ENCODE assay signal across 1 cellular context in genomic region chr5:67660149-67660548, GRCh38.
TF ChIP-seq lines count a peak whose summit lies in the region.

No MANE protein-coding gene starts in this region.

TF ChIP-seq in HepG2, 621 proteins besides CTCF, POLR2A, EP300 and RAD21 (continued from another document):
- TF ChIP-seq, protein P1, sequence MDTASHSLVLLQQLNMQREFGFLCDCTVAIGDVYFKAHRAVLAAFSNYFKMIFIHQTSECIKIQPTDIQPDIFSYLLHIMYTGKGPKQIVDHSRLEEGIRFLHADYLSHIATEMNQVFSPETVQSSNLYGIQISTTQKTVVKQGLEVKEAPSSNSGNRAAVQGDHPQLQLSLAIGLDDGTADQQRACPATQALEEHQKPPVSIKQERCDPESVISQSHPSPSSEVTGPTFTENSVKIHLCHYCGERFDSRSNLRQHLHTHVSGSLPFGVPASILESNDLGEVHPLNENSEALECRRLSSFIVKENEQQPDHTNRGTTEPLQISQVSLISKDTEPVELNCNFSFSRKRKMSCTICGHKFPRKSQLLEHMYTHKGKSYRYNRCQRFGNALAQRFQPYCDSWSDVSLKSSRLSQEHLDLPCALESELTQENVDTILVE (CRISPR knock-in tag; IDR thresholded peaks at IDR 0.05), result no peak
- TF ChIP-seq ARHGAP35 (CRISPR knock-in tag; IDR thresholded peaks at IDR 0.05; ENCODE audit: borderline replicate concordance) (no peak), MAX (IDR thresholded peaks at IDR 0.05) (no peak)
- TF ChIP-seq, protein P2, sequence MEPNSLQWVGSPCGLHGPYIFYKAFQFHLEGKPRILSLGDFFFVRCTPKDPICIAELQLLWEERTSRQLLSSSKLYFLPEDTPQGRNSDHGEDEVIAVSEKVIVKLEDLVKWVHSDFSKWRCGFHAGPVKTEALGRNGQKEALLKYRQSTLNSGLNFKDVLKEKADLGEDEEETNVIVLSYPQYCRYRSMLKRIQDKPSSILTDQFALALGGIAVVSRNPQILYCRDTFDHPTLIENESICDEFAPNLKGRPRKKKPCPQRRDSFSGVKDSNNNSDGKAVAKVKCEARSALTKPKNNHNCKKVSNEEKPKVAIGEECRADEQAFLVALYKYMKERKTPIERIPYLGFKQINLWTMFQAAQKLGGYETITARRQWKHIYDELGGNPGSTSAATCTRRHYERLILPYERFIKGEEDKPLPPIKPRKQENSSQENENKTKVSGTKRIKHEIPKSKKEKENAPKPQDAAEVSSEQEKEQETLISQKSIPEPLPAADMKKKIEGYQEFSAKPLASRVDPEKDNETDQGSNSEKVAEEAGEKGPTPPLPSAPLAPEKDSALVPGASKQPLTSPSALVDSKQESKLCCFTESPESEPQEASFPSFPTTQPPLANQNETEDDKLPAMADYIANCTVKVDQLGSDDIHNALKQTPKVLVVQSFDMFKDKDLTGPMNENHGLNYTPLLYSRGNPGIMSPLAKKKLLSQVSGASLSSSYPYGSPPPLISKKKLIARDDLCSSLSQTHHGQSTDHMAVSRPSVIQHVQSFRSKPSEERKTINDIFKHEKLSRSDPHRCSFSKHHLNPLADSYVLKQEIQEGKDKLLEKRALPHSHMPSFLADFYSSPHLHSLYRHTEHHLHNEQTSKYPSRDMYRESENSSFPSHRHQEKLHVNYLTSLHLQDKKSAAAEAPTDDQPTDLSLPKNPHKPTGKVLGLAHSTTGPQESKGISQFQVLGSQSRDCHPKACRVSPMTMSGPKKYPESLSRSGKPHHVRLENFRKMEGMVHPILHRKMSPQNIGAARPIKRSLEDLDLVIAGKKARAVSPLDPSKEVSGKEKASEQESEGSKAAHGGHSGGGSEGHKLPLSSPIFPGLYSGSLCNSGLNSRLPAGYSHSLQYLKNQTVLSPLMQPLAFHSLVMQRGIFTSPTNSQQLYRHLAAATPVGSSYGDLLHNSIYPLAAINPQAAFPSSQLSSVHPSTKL (CRISPR knock-in tag; IDR thresholded peaks at IDR 0.05), result no peak
